Comparison of ENCODE assay signal across 8 cellular contexts in the genomic region with DNA sequence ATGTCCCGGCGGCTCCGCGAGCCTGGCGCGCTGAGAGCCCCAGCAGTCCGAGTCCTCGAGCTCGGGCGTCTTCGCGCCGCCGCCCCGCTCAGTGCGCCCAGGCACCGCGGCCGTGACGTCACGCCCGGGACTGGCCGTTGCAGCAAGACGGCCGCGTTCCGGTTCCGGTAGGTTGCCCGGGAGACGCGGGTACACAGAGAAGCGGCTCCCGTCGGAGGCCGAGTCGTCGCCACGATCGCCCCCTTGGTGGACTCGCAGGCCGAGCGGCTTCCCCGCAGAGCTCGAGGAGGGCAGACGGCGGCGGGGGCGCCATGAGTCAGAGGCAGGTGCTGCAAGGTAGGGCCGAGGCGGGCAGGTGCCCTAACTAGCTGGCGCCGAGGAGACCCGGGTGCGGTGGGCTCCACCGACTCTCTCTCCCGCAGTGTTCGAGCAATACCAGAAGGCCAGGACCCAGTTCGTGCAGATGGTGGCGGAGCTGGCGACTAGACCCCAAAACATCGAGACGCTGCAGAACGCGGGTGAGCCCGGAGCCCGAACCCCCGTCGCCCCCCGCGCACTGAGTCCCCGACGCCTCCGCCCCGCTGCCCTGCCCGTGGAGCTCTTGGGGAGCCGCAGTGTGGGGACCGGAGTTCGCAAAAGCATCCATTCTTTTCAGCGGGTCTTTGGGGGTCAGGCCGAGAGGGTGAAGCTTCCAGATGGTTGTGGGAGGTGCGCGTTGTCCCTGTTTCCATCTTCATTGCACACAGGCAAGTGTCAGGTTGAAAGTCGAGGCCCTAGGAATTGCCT. TPM values are rescaled to one million over a fixed set of nuclear protein-coding genes. Genes with fewer than 3 reads are reported as not detected.
DNase-seq lines count a peak whose midpoint lies in the region; ATAC-seq and TF ChIP-seq lines count a peak whose summit lies in the region.

TSS of gene SPAG6 (plus strand) at position 196 of the 786 bp plus-strand sequence. CDS start at position 312, 116 bp downstream.

- no peak within 1 kb of the TSS for H3K27ac Mint-ChIP-seq in activated CD4-positive, alpha-beta T cell treated with anti-CD3 and anti-CD28 coated beads for 36 hours
- H3K27ac Mint-ChIP-seq in mesothelial cell of epicardium, result no peak within 1 kb of the TSS

- H3K4me3 Mint-ChIP-seq in activated CD4-positive, alpha-beta T cell treated with anti-CD3 and anti-CD28 coated beads for 36 hours, result peak within 1 kb of the TSS; percentile 61
- peak within 1 kb of the TSS; percentile 52 for H3K4me3 Mint-ChIP-seq in mesothelial cell of epicardium

- H3K9me3 ChIP-seq in NT2/D1 (ENCODE audit: insufficient read depth, low read length), result no peaks in the 10 kb centered on the region
- H3K9me3 ChIP-seq in colonic mucosa, result no peaks in the 10 kb centered on the region
- no peaks in the 10 kb centered on the region for H3K9me3 ChIP-seq in upper lobe of right lung

- H3K4me1 Mint-ChIP-seq in activated CD4-positive, alpha-beta T cell treated with anti-CD3 and anti-CD28 coated beads for 36 hours, result peaks cover 19% of the 10 kb centered on the region
- H3K4me1 Mint-ChIP-seq in mesothelial cell of epicardium, result peaks cover 4% of the 10 kb centered on the region

- TF ChIP-seq CTCF in colonic mucosa (IDR thresholded peaks at IDR 0.05), result no peak
- TF ChIP-seq CTCF in mesothelial cell of epicardium (IDR thresholded peaks at IDR 0.05; ENCODE audit: unreplicated experiment), result no peak
- no peak for TF ChIP-seq CTCF in upper lobe of right lung (IDR thresholded peaks at IDR 0.05)

- H3K4me3 ChIP-seq in NT2/D1 (ENCODE audit: insufficient read length, low read depth) (peak within 1 kb of the TSS; percentile 35), colonic mucosa (peak within 1 kb of the TSS; percentile 22), upper lobe of right lung (peak within 1 kb of the TSS; percentile 28)

- H3K9ac ChIP-seq in NT2/D1 (ENCODE audit: insufficient read length, low read depth) (no peak within 1 kb of the TSS), colonic mucosa (ENCODE audit: low read depth in 2 of 2, low read length in 2 of 2) (peak within 1 kb of the TSS in 1 of 2 donors; percentile 19)

- peak; percentile 46 for ATAC-seq in activated CD4-positive, alpha-beta T cell treated with anti-CD3 and anti-CD28 coated beads for 36 hours
- peak; percentile 34 for ATAC-seq in upper lobe of right lung
- no peak for ATAC-seq in HG03108 (IDR thresholded peaks at IDR 0.05; ENCODE audit: unreplicated experiment)
- no peak for ATAC-seq in HG03571 (IDR thresholded peaks at IDR 0.05; ENCODE audit: unreplicated experiment)

- H3K9me3 Mint-ChIP-seq in activated CD4-positive, alpha-beta T cell treated with anti-CD3 and anti-CD28 coated beads for 36 hours (ENCODE audit: low read depth), result no peaks in the 10 kb centered on the region
- H3K9me3 Mint-ChIP-seq in mesothelial cell of epicardium, result no peaks in the 10 kb centered on the region

- H3K36me3 Mint-ChIP-seq in activated CD4-positive, alpha-beta T cell treated with anti-CD3 and anti-CD28 coated beads for 36 hours (ENCODE audit: low read depth), result peaks cover 7% of the 10 kb centered on the region
- H3K36me3 Mint-ChIP-seq in mesothelial cell of epicardium, result no peaks in the 10 kb centered on the region

- POLR2A ChIA-PET in activated CD4-positive, alpha-beta T cell treated with anti-CD3 and anti-CD28 coated beads for 36 hours (lab: Charles Lee), result no interaction called here

- H3K27ac ChIP-seq in colonic mucosa, result no peak within 1 kb of the TSS
- no peak within 1 kb of the TSS for H3K27ac ChIP-seq in upper lobe of right lung

- peaks cover 46% of the 10 kb centered on the region for H3K27me3 Mint-ChIP-seq in activated CD4-positive, alpha-beta T cell treated with anti-CD3 and anti-CD28 coated beads for 36 hours
- peaks cover 78% of the 10 kb centered on the region for H3K27me3 Mint-ChIP-seq in mesothelial cell of epicardium (ENCODE audit: low read depth)

- H3K27me3 ChIP-seq in NT2/D1 (ENCODE audit: insufficient read depth, insufficient read length) (peaks cover 72% of the 10 kb centered on the region), colonic mucosa (peaks cover 58% of the 10 kb centered on the region), upper lobe of right lung (peaks cover 88% of the 10 kb centered on the region)

- peak; percentile 82 for DNase-seq in activated CD4-positive, alpha-beta T cell treated with anti-CD3 and anti-CD28 coated beads for 36 hours
- no peak for DNase-seq in activated CD4-positive, alpha-beta T cell treated with anti-CD3 and anti-CD28 coated beads, Interleukin-2, amount 50 U/mL, for 1 hour
- no peak for DNase-seq in NT2/D1 (ENCODE audit: low read depth, low spot score)
- DNase-seq in colonic mucosa, result peak; percentile 58
- peak; percentile 41 to 53 for DNase-seq in mesothelial cell of epicardium (ENCODE audit: low spot score in 2 of 2, unreplicated experiment in 2 of 2)
- peak; percentile 81 for DNase-seq in upper lobe of right lung

- CTCF ChIA-PET in activated CD4-positive, alpha-beta T cell treated with anti-CD3 and anti-CD28 coated beads for 36 hours (lab: Charles Lee), result interaction anchor here (0.6 to 1.2 kb wide), 2 partner anchors 98 to 102 kb away, joined by 3 to 4 read pairs; no protein-coding TSS in a partner anchor

- intact Hi-C loops in activated CD4-positive, alpha-beta T cell treated with anti-CD3 and anti-CD28 coated beads for 36 hours (cut with DNase I, micrococcal nuclease), result loop anchor here in 1 of 2 experiments (2.0 to 10.0 kb wide), 2 partner anchors 17 to 851 kb away; no protein-coding TSS in a partner anchor
- intact Hi-C loops in colonic mucosa (cut with DNase I), result loop anchor here (10.0 kb wide), 1 partner anchor 91 kb away; no protein-coding TSS in a partner anchor
- intact Hi-C loops in upper lobe of right lung (cut with DNase I), result no loop called here

- no peaks in the 10 kb centered on the region for H3K36me3 ChIP-seq in NT2/D1 (ENCODE audit: insufficient read depth, insufficient read length, low read length)
- no peaks in the 10 kb centered on the region for H3K36me3 ChIP-seq in colonic mucosa
- H3K36me3 ChIP-seq in upper lobe of right lung, result no peaks in the 10 kb centered on the region

- no peaks in the 10 kb centered on the region for H3K4me1 ChIP-seq in NT2/D1 (ENCODE audit: insufficient read depth, insufficient read length)
- H3K4me1 ChIP-seq in colonic mucosa, result no peaks in the 10 kb centered on the region
- no peaks in the 10 kb centered on the region for H3K4me1 ChIP-seq in upper lobe of right lung

RNA-seq across cellular contexts. Expression of gene SPAG6, which starts in this region (rescaled TPM):
- total RNA-seq in activated CD4-positive, alpha-beta T cell treated with anti-CD3 and anti-CD28 coated beads for 36 hours, result under 1 TPM; 0.09 to 0.11 TPM
- not detected for total RNA-seq in colonic mucosa
- total RNA-seq in mesothelial cell of epicardium, result 0.16 to 0.45 TPM (median 0.18 TPM) in 3 replicates
- total RNA-seq in upper lobe of right lung, result not detected

Comparison
In these comparisons a context has a peak if more than half of its experiments do, and no peak if none do; other contexts are left out.
1. Peak in DNase-seq and ATAC-seq in activated CD4-positive, alpha-beta T cell treated with anti-CD3 and anti-CD28 coated beads for 36 hours; RNA of the gene not detected or under 1 TPM.
2. Peak in DNase-seq and H3K4me3 ChIP-seq in colonic mucosa; RNA of the gene not detected or under 1 TPM.
3. Peak in DNase-seq in mesothelial cell of epicardium; RNA of the gene not detected or under 1 TPM.
4. Peak in DNase-seq, ATAC-seq and H3K4me3 ChIP-seq in upper lobe of right lung; RNA of the gene not detected or under 1 TPM.